Comparison of ENCODE assay signal across 11 cellular contexts in genomic region chr18:49656098-49656591, GRCh38.
A peak's percentile ranks its signal among the peaks of the same experiment; 100 is the strongest.
DNase-seq lines count a peak whose midpoint lies in the region; ATAC-seq and TF ChIP-seq lines count a peak whose summit lies in the region.
"Had no signal": no experiment of that assay in that cellular context is flagged by ENCODE, and none has a peak within 500 bp of the region (broad histone marks: within the 10 kb centered on the region; RNA-seq: fewer than 3 reads in every experiment).

No MANE protein-coding gene starts in this region.

- H3K27me3 ChIP-seq in Panc1 (ENCODE audit: control insufficient read depth, insufficient read depth, low read length) = no peaks in the 10 kb centered on the region
- no peaks in the 10 kb centered on the region for H3K27me3 ChIP-seq in thyroid gland
- no peaks in the 10 kb centered on the region for H3K27me3 ChIP-seq in H9 (ENCODE audit: insufficient read depth, low read length)

- no peaks in the 10 kb centered on the region for H4K20me1 ChIP-seq in H9 (ENCODE audit: control insufficient read depth, insufficient read depth, insufficient read length)

- no peak overlapping the region for H3K9ac ChIP-seq in H9 (ENCODE audit: extremely low read depth, insufficient read length, low read length)

- no peak overlapping the region for H2BK12ac ChIP-seq in H9 (ENCODE audit: insufficient read length, low read depth, low read length)

- no peak overlapping the region for H3K4me2 ChIP-seq in H9 (ENCODE audit: insufficient read depth, insufficient read length, low read length)

- peak; percentile 6 for DNase-seq in activated CD8-positive, alpha-beta T cell treated with anti-CD3 and anti-CD28 coated beads for 36 hours
- DNase-seq in activated CD8-positive, alpha-beta T cell treated with anti-CD3 and anti-CD28 coated beads, Interleukin-2, amount 10 ng/mL, durations not matched to agents 7 days and 5 days = no peak
- DNase-seq in Panc1 (ENCODE audit: low read depth, low spot score) = peak; percentile 79
- DNase-seq in epithelial cell of proximal tubule (ENCODE audit: low read depth) = peak; percentile 79
- DNase-seq in thyroid gland = no peak
- no peak for DNase-seq in 8988T
- DNase-seq in activated CD8-positive, alpha-beta memory T cell treated with anti-CD3 and anti-CD28 coated beads for 24 hours = no peak
- no peak for DNase-seq in H9
- DNase-seq: activated naive CD4-positive, alpha-beta T cell treated with anti-CD3 and anti-CD28 coated beads, Interleukin-2, amount 10 ng/mL, durations not matched to agents 7 days and 5 days; KG1 had no signal

- POLR2A ChIA-PET in activated CD8-positive, alpha-beta T cell treated with anti-CD3 and anti-CD28 coated beads for 36 hours (lab: Charles Lee) = no interaction called here
- POLR2A ChIA-PET in activated CD8-positive, alpha-beta T cell treated with anti-CD3 and anti-CD28 coated beads, Interleukin-2, amount 10 ng/mL, durations not matched to agents 7 days and 5 days (lab: Charles Lee) = no interaction called here
- POLR2A ChIA-PET in Panc1 (lab: Charles Lee) = no interaction called here

- no peak overlapping the region for H3K18ac ChIP-seq in H9 (ENCODE audit: insufficient read length, low read depth, low read length)

- H3K4me1 Mint-ChIP-seq in activated CD8-positive, alpha-beta T cell treated with anti-CD3 and anti-CD28 coated beads for 36 hours (ENCODE audit: low read depth) = no peaks in the 10 kb centered on the region
- no peaks in the 10 kb centered on the region for H3K4me1 Mint-ChIP-seq in activated CD8-positive, alpha-beta T cell treated with anti-CD3 and anti-CD28 coated beads, Interleukin-2, amount 10 ng/mL, durations not matched to agents 7 days and 5 days (ENCODE audit: low read depth)
- H3K4me1 Mint-ChIP-seq in H9 = peaks cover 25 to 39% of the 10 kb centered on the region in 2 experiments
- H3K4me1 Mint-ChIP-seq: activated naive CD4-positive, alpha-beta T cell treated with anti-CD3 and anti-CD28 coated beads, Interleukin-2, amount 10 ng/mL, durations not matched to agents 7 days and 5 days; B cell had no signal

- TF ChIP-seq CTCF in activated CD8-positive, alpha-beta T cell treated with anti-CD3 and anti-CD28 coated beads for 36 hours (IDR thresholded peaks at IDR 0.05) = no peak
- TF ChIP-seq CTCF in Panc1 (IDR thresholded peaks at IDR 0.05) = no peak
- TF ChIP-seq CTCF in epithelial cell of proximal tubule (conservative IDR thresholded peaks at IDR 0.05; ENCODE audit: low read depth, low read length) = no peak
- TF ChIP-seq CTCF in thyroid gland (IDR thresholded peaks at IDR 0.05) = no peak
- no peak for TF ChIP-seq CTCF in H9 (conservative IDR thresholded peaks at IDR 0.05)

- H4K8ac ChIP-seq in H9 (replicated peaks; ENCODE audit: insufficient read length, low read depth, low read length) = no peak overlapping the region

- intact Hi-C loops in activated CD8-positive, alpha-beta T cell treated with anti-CD3 and anti-CD28 coated beads for 36 hours (cut with micrococcal nuclease) = no loop called here
- intact Hi-C loops in Panc1 (cut with micrococcal nuclease; ENCODE audit: unreplicated experiment) = no loop called here
- intact Hi-C loops in thyroid gland (cut with DNase I) = no loop called here

- WGBS in thyroid gland, 2 donors = 70 to 77% methylated on average over 8 of the region's 8 CpGs
- no CpG with 5 or more reads among the region's 8 CpGs for WGBS in H9 (ENCODE audit: extremely low coverage, insufficient read length, low lambda C conversion rate)

- no peak overlapping the region for H2AK5ac ChIP-seq in H9 (ENCODE audit: insufficient read length, low read length)

- H3K4me1 ChIP-seq in Panc1 (ENCODE audit: control insufficient read depth, insufficient read depth, low read length) = peaks cover 8% of the 10 kb centered on the region
- H3K4me1 ChIP-seq in thyroid gland = peaks cover 31 to 32% of the 10 kb centered on the region in 2 donors
- peaks cover 9% of the 10 kb centered on the region for H3K4me1 ChIP-seq in H9 (ENCODE audit: insufficient read depth, low read length)

- H3K79me2 ChIP-seq in H9 (ENCODE audit: insufficient read depth, low read length) = no peaks in the 10 kb centered on the region

- H3K23ac ChIP-seq in H9 (ENCODE audit: insufficient read length, low read depth, low read length) = no peak overlapping the region

- H3K56ac ChIP-seq in H9 (ENCODE audit: insufficient read length, low read depth, low read length) = no peak overlapping the region

- no peak overlapping the region for H2BK5ac ChIP-seq in H9 (ENCODE audit: insufficient read length, low read length)

- no peak for TF ChIP-seq POLR2A in thyroid gland (IDR thresholded peaks at IDR 0.05)

- no peak overlapping the region for H3K4me3 Mint-ChIP-seq in activated CD8-positive, alpha-beta T cell treated with anti-CD3 and anti-CD28 coated beads for 36 hours
- H3K4me3 Mint-ChIP-seq in activated CD8-positive, alpha-beta T cell treated with anti-CD3 and anti-CD28 coated beads, Interleukin-2, amount 10 ng/mL, durations not matched to agents 7 days and 5 days = no peak overlapping the region
- no peak overlapping the region for H3K4me3 Mint-ChIP-seq in H9
- H3K4me3 Mint-ChIP-seq: activated naive CD4-positive, alpha-beta T cell treated with anti-CD3 and anti-CD28 coated beads, Interleukin-2, amount 10 ng/mL, durations not matched to agents 7 days and 5 days; B cell had no signal

- no peaks in the 10 kb centered on the region for H3K36me3 Mint-ChIP-seq in activated CD8-positive, alpha-beta T cell treated with anti-CD3 and anti-CD28 coated beads for 36 hours (ENCODE audit: low read depth)
- no peaks in the 10 kb centered on the region for H3K36me3 Mint-ChIP-seq in activated CD8-positive, alpha-beta T cell treated with anti-CD3 and anti-CD28 coated beads, Interleukin-2, amount 10 ng/mL, durations not matched to agents 7 days and 5 days (ENCODE audit: low read depth)
- no peaks in the 10 kb centered on the region for H3K36me3 Mint-ChIP-seq in H9 (ENCODE audit: insufficient read depth in 1 of 3, low read depth in 3 of 3)
- H3K36me3 Mint-ChIP-seq: activated naive CD4-positive, alpha-beta T cell treated with anti-CD3 and anti-CD28 coated beads, Interleukin-2, amount 10 ng/mL, durations not matched to agents 7 days and 5 days had no signal

- H3K27ac ChIP-seq in Panc1 (ENCODE audit: low read length) (peak overlapping the region; percentile 78), thyroid gland (peak overlapping the region; percentile 28 to 39 (median 30)), H9 (ENCODE audit: insufficient read length, low read depth, low read length) (no peak overlapping the region)

- H3K23me2 ChIP-seq in H9 (ENCODE audit: insufficient read length, low read depth, low read length, poor library complexity, severe bottlenecking) = no peaks in the 10 kb centered on the region

- H3K36me3 ChIP-seq in Panc1 (ENCODE audit: control insufficient read depth, insufficient read depth, low read length) (no peaks in the 10 kb centered on the region), thyroid gland (no peaks in the 10 kb centered on the region)

- no peak overlapping the region for H3K27ac Mint-ChIP-seq in activated CD8-positive, alpha-beta T cell treated with anti-CD3 and anti-CD28 coated beads for 36 hours
- H3K27ac Mint-ChIP-seq in activated CD8-positive, alpha-beta T cell treated with anti-CD3 and anti-CD28 coated beads, Interleukin-2, amount 10 ng/mL, durations not matched to agents 7 days and 5 days = no peak overlapping the region
- no peak overlapping the region for H3K27ac Mint-ChIP-seq in H9
- H3K27ac Mint-ChIP-seq: activated naive CD4-positive, alpha-beta T cell treated with anti-CD3 and anti-CD28 coated beads, Interleukin-2, amount 10 ng/mL, durations not matched to agents 7 days and 5 days; B cell had no signal

- no peaks in the 10 kb centered on the region for H3K27me3 Mint-ChIP-seq in activated CD8-positive, alpha-beta T cell treated with anti-CD3 and anti-CD28 coated beads for 36 hours
- peaks cover 3% of the 10 kb centered on the region for H3K27me3 Mint-ChIP-seq in activated CD8-positive, alpha-beta T cell treated with anti-CD3 and anti-CD28 coated beads, Interleukin-2, amount 10 ng/mL, durations not matched to agents 7 days and 5 days (ENCODE audit: low read depth)
- H3K27me3 Mint-ChIP-seq in H9 (ENCODE audit: low read depth) = no peaks in the 10 kb centered on the region; the same call in 1 of the 2 replicates
- H3K27me3 Mint-ChIP-seq: activated naive CD4-positive, alpha-beta T cell treated with anti-CD3 and anti-CD28 coated beads, Interleukin-2, amount 10 ng/mL, durations not matched to agents 7 days and 5 days had no signal

- no peak overlapping the region for H3K14ac ChIP-seq in H9 (ENCODE audit: insufficient read depth, low read length)

- no peak overlapping the region for H2BK120ac ChIP-seq in H9 (ENCODE audit: low read depth, low read length, poor library complexity, severe bottlenecking)

- no peak overlapping the region for H3K4ac ChIP-seq in H9 (ENCODE audit: low read depth, low read length)

- no peak overlapping the region for H2BK20ac ChIP-seq in H9 (ENCODE audit: low read depth, low read length, poor library complexity, severe bottlenecking)

- no peak overlapping the region for H2AFZ ChIP-seq in H9 (ENCODE audit: low read length)

- H3T11ph ChIP-seq in H9 (ENCODE audit: low read length) = no peak overlapping the region

- H2BK15ac ChIP-seq in H9 (ENCODE audit: low read depth, low read length) = no peak overlapping the region

- ATAC-seq in activated CD8-positive, alpha-beta T cell treated with anti-CD3 and anti-CD28 coated beads for 36 hours = no peak
- ATAC-seq in activated CD8-positive, alpha-beta T cell treated with anti-CD3 and anti-CD28 coated beads, Interleukin-2, amount 10 ng/mL, durations not matched to agents 7 days and 5 days = no peak
- peak; percentile 94 for ATAC-seq in Panc1

- BruUV-seq in Panc1 (replicated peaks; lab: Mats Ljungman, UMichigan) = no TSS peak

- H4K91ac ChIP-seq in H9 (ENCODE audit: insufficient read length, low read depth, low read length) = no peak overlapping the region

- in situ Hi-C loops in Panc1 (cut with HindIII; ENCODE audit: low pct_unique_long_range_greater_than_20kb, low sequenced_read_pairs) = no loop called here

- no peaks in the 10 kb centered on the region for H3K9me3 Mint-ChIP-seq in activated CD8-positive, alpha-beta T cell treated with anti-CD3 and anti-CD28 coated beads for 36 hours
- H3K9me3 Mint-ChIP-seq in activated CD8-positive, alpha-beta T cell treated with anti-CD3 and anti-CD28 coated beads, Interleukin-2, amount 10 ng/mL, durations not matched to agents 7 days and 5 days (ENCODE audit: insufficient read depth) = no peaks in the 10 kb centered on the region
- no peaks in the 10 kb centered on the region for H3K9me3 Mint-ChIP-seq in H9
- H3K9me3 Mint-ChIP-seq: activated naive CD4-positive, alpha-beta T cell treated with anti-CD3 and anti-CD28 coated beads, Interleukin-2, amount 10 ng/mL, durations not matched to agents 7 days and 5 days had no signal

- H4K5ac ChIP-seq in H9 (ENCODE audit: insufficient read length, low read depth, low read length) = no peak overlapping the region

- H3K79me1 ChIP-seq in H9 (ENCODE audit: insufficient read depth, low read depth, low read length, poor library complexity, severe bottlenecking) = no peaks in the 10 kb centered on the region

- H3K9me3 ChIP-seq in Panc1 (ENCODE audit: control insufficient read depth, insufficient read depth, low read depth, low read length) (no peaks in the 10 kb centered on the region), thyroid gland (no peaks in the 10 kb centered on the region), H9 (ENCODE audit: control insufficient read depth, low read depth, low read length) (no peaks in the 10 kb centered on the region)

- CTCF ChIA-PET in activated CD8-positive, alpha-beta T cell treated with anti-CD3 and anti-CD28 coated beads for 36 hours (lab: Charles Lee) = interaction anchor here (1.1 kb wide), 1 partner anchor 13 kb away, joined by 3 read pairs; no protein-coding TSS in a partner anchor
- CTCF ChIA-PET in activated CD8-positive, alpha-beta T cell treated with anti-CD3 and anti-CD28 coated beads, Interleukin-2, amount 10 ng/mL, durations not matched to agents 7 days and 5 days (lab: Charles Lee) = no interaction called here
- CTCF ChIA-PET in Panc1 (lab: Charles Lee) = no interaction called here

- no peak overlapping the region; a peak in 1 of 4 replicates for H3K4me3 ChIP-seq in Panc1 (ENCODE audit: low read depth in 2 of 2, low read length in 2 of 2)
- H3K4me3 ChIP-seq in epithelial cell of proximal tubule (ENCODE audit: low read depth, low read length) = no peak overlapping the region
- H3K4me3 ChIP-seq in thyroid gland (replicated peaks in 1 of 3) = no peak overlapping the region

Comparison
In these comparisons a context has a peak if more than half of its experiments do, and no peak if none do; other contexts are left out.
1. DNase-seq: peak in activated CD8-positive, alpha-beta T cell treated with anti-CD3 and anti-CD28 coated beads for 36 hours (single experiment), Panc1 (single experiment) and epithelial cell of proximal tubule (single experiment); none in activated CD8-positive, alpha-beta T cell treated with anti-CD3 and anti-CD28 coated beads, Interleukin-2, amount 10 ng/mL, durations not matched to agents 7 days and 5 days (single experiment), thyroid gland (0 of 2), 8988T (single experiment), activated CD8-positive, alpha-beta memory T cell treated with anti-CD3 and anti-CD28 coated beads for 24 hours (single experiment) and H9 (single experiment).